Comparison of ENCODE assay signal across 1 cellular context in genomic region chr6:28250747-28251146, GRCh38.
TF ChIP-seq lines count a peak whose summit lies in the region.

No MANE protein-coding gene starts in this region.

TF ChIP-seq in WTC11, 78 proteins besides CTCF, POLR2A, EP300 and RAD21 (continued from another document):
- TF ChIP-seq, protein P1, sequence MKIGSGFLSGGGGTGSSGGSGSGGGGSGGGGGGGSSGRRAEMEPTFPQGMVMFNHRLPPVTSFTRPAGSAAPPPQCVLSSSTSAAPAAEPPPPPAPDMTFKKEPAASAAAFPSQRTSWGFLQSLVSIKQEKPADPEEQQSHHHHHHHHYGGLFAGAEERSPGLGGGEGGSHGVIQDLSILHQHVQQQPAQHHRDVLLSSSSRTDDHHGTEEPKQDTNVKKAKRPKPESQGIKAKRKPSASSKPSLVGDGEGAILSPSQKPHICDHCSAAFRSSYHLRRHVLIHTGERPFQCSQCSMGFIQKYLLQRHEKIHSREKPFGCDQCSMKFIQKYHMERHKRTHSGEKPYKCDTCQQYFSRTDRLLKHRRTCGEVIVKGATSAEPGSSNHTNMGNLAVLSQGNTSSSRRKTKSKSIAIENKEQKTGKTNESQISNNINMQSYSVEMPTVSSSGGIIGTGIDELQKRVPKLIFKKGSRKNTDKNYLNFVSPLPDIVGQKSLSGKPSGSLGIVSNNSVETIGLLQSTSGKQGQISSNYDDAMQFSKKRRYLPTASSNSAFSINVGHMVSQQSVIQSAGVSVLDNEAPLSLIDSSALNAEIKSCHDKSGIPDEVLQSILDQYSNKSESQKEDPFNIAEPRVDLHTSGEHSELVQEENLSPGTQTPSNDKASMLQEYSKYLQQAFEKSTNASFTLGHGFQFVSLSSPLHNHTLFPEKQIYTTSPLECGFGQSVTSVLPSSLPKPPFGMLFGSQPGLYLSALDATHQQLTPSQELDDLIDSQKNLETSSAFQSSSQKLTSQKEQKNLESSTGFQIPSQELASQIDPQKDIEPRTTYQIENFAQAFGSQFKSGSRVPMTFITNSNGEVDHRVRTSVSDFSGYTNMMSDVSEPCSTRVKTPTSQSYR (CRISPR knock-in tag; IDR thresholded peaks at IDR 0.05) = no peak
- TF ChIP-seq OVOL2 (CRISPR knock-in tag; IDR thresholded peaks at IDR 0.05; ENCODE audit: borderline replicate concordance) (no peak), HMGXB4 (CRISPR knock-in tag; IDR thresholded peaks at IDR 0.05) (no peak), ZNF138 (CRISPR knock-in tag; conservative IDR thresholded peaks at IDR 0.05) (no peak), USF1 (CRISPR knock-in tag; IDR thresholded peaks at IDR 0.05) (no peak), ERG (CRISPR knock-in tag; IDR thresholded peaks at IDR 0.05) (no peak)
TF ChIP-seq in WTC11: peak in this region for 0.
